ENCODE assay signal across 8 cellular contexts in the genomic region with DNA sequence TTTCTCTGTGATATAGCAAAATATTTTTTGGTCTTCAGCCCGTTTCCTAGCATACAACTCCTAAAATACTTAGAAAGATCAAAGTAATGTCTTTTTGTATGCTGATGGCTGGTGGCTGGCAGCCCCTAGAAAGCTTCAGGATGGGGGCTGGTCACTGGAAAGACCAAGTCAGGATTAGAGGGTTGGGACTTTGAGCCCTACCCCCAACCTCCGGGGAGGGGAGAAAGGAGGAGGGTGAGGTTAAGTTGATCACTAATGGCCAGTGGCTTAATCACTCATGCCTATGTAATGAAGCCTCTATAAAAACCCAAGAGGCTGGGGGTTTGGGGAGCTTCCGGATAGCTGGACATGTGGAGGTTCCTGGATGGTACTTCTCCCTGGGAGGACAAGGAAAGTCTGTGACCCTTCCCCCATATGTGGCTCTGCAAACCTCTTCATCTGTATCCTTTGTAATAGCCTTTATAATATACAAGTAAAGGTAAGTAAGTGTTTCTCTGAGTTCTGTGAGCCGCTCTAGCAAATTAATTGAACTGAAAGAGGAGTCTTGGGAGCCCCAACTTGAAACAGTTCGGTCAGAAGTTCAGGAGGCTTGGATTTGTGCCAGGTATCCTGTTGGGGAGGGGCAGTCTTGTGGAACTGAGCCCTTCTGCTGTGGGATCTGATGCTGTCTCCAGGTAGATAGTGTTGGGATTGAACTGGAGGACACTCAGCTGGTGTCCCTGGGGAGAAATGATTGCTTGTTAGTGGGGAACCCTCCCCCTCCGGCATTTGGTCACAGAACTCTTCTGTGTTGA. TPM values are rescaled to one million over a fixed set of nuclear protein-coding genes. Genes with fewer than 3 reads are reported as not detected.
A peak's percentile ranks its signal among the peaks of the same experiment; 100 is the strongest.
DNase-seq lines count a peak whose midpoint lies in the region; ATAC-seq, FAIRE-seq and TF ChIP-seq lines count a peak whose summit lies in the region.
"Had no signal": no experiment of that assay in that cellular context is flagged by ENCODE, and none has a peak within 500 bp of the region (broad histone marks: within the 10 kb centered on the region; RNA-seq: fewer than 3 reads in every experiment).

No MANE protein-coding gene starts in this region.

- CTCF ChIA-PET in CD4-positive, alpha-beta memory T cell (lab: Charles Lee; ENCODE audit: partially characterized antibody), result interaction anchor here (3.8 to 25.3 kb wide), 2 partner anchors 24 to 61 kb away, joined by 15 to 680 read pairs; no protein-coding TSS in a partner anchor
- CTCF ChIA-PET in H1 (lab: Charles Lee; ENCODE audit: partially characterized antibody), result interaction anchor here (0.6 to 2.0 kb wide), 7 partner anchors 18 to 125 kb away, joined by 3 to 10 read pairs (median 3); no protein-coding TSS in a partner anchor

- peaks cover 87% of the 10 kb centered on the region for H3K79me2 ChIP-seq in Karpas-422 (ENCODE audit: low read length)
- H3K79me2 ChIP-seq in H1 (ENCODE audit: control insufficient read depth in 1 of 2, insufficient read depth in 2 of 2, low read length in 2 of 2), result peaks cover 0 to 30% of the 10 kb centered on the region in 2 experiments; a peak in 3 of 4 replicates
- H3K79me2 ChIP-seq: parathyroid adenoma had no signal

- H3K9me3 ChIP-seq in CD4-positive, alpha-beta memory T cell (ENCODE audit: control insufficient read depth in 1 of 2, low read length in 2 of 2), result no peaks in the 10 kb centered on the region
- H3K9me3 ChIP-seq in Karpas-422 (ENCODE audit: low read length) (no peaks in the 10 kb centered on the region), H1 (ENCODE audit: insufficient read depth in 2 of 2, low read depth in 1 of 2, low read length in 1 of 2) (no peaks in the 10 kb centered on the region)

- peaks cover 46 to 91% (median 66%) of the 10 kb centered on the region in 4 donors for H3K4me1 Mint-ChIP-seq in CD4-positive, alpha-beta memory T cell

- no peak overlapping the region for H4K91ac ChIP-seq in H1 (replicated peaks; ENCODE audit: insufficient read length, low read length)

- peaks cover 26 to 49% of the 10 kb centered on the region in 2 donors for H3K36me3 Mint-ChIP-seq in CD4-positive, alpha-beta memory T cell

- H3K4me3 Mint-ChIP-seq in CD4-positive, alpha-beta memory T cell, result peak overlapping the region; percentile 39 to 69 (median 53)

- H3K4me1 ChIP-seq in CD4-positive, alpha-beta memory T cell (ENCODE audit: insufficient read depth, low read length), result peaks cover 84% of the 10 kb centered on the region
- H3K4me1 ChIP-seq in Karpas-422 (ENCODE audit: low read length), result peaks cover 66% of the 10 kb centered on the region
- H3K4me1 ChIP-seq in H1 (replicated peaks in 1 of 4; ENCODE audit: control insufficient read depth in 3 of 4, insufficient read depth in 4 of 4, low read length in 3 of 4), result peaks cover 0 to 3% (median 2%) of the 10 kb centered on the region in 4 experiments; a peak in 5 of 7 replicates

- H3K18ac ChIP-seq in H1 (ENCODE audit: extremely low read depth, low read length), result no peak overlapping the region

- no peak overlapping the region for H4K8ac ChIP-seq in H1 (ENCODE audit: extremely low read depth, insufficient read depth, low read length)

- no peak for TF ChIP-seq RAD21 in H1 (IDR thresholded peaks at IDR 0.05 in 1 of 2, conservative IDR thresholded peaks at IDR 0.05 in 1 of 2; ENCODE audit: low read depth in 2 of 2, low read length in 2 of 2)

- H3K36me3 ChIP-seq in CD4-positive, alpha-beta memory T cell (ENCODE audit: insufficient read depth, low read length), result no peaks in the 10 kb centered on the region
- H3K36me3 ChIP-seq in Karpas-422 (ENCODE audit: insufficient read depth, low read length) (peaks cover 15% of the 10 kb centered on the region; the same call in 1 of the 2 replicates), H1 (ENCODE audit: control insufficient read depth in 2 of 4, insufficient read depth in 4 of 4, low read length in 3 of 4) (no peaks in the 10 kb centered on the region; a peak in 1 of 8 replicates)

- no peak for TF ChIP-seq POLR2A in H1 (IDR thresholded peaks at IDR 0.05; ENCODE audit: control extremely low read depth in 1 of 2, low read depth in 2 of 2, low read length in 2 of 2)

- peaks cover 10% of the 10 kb centered on the region; the same call in 1 of the 2 replicates for H3K23me2 ChIP-seq in H1 (ENCODE audit: low read depth, low read length)

- no peak overlapping the region for H2BK12ac ChIP-seq in H1 (ENCODE audit: low read depth, low read length)

- H3K27ac Mint-ChIP-seq in CD4-positive, alpha-beta memory T cell, result peak overlapping the region; percentile 84 to 98 (median 94)

- no peak overlapping the region for H3K23ac ChIP-seq in H1 (ENCODE audit: insufficient read length)

- H3K4me3 ChIP-seq in CD4-positive, alpha-beta memory T cell (ENCODE audit: low read length in 2 of 2), result no peak overlapping the region
- H3K4me3 ChIP-seq in Karpas-422 (ENCODE audit: low read length) (no peak overlapping the region), H1 (ENCODE audit: extremely low read depth in 1 of 4, insufficient read depth in 2 of 4, low read depth in 3 of 4, low read length in 4 of 4) (peak overlapping the region in 1 of 4 experiments; percentile 29; a peak in 1 of 8 replicates)

- peaks cover 0 to 9% (median 0%) of the 10 kb centered on the region in 8 donors for H3K9me3 Mint-ChIP-seq in CD4-positive, alpha-beta memory T cell

- peak overlapping the region; percentile 82; the same call in 1 of the 2 replicates for H2AK5ac ChIP-seq in H1 (ENCODE audit: low read depth, low read length)

- no peak overlapping the region for H4K5ac ChIP-seq in H1 (ENCODE audit: insufficient read length, low read depth, low read length)

- H3K9ac ChIP-seq in Karpas-422 (ENCODE audit: low read length), result no peak overlapping the region
- no peak overlapping the region for H3K9ac ChIP-seq in H1 (replicated peaks in 1 of 4; ENCODE audit: extremely low read depth in 1 of 4, low read depth in 3 of 4, low read length in 3 of 4)
- H3K9ac ChIP-seq: parathyroid adenoma had no signal

- DNase-seq in CD4-positive, alpha-beta memory T cell, result no peak
- DNase-seq in Karpas-422, result no peak
- DNase-seq in H1 (ENCODE audit: low read depth in 1 of 2, low spot score in 2 of 2), result no peak
- no peak for DNase-seq in omental fat pad (ENCODE audit: low spot score)
- DNase-seq: activated gamma-delta T cell treated with Interleukin-2 at 50 U/mL for 16 hours had no signal

- TF ChIP-seq EP300 in H1 (IDR thresholded peaks at IDR 0.05; ENCODE audit: borderline replicate concordance in 1 of 2, low read depth in 2 of 2, low read length in 2 of 2), result no peak

- H3K27ac ChIP-seq in CD4-positive, alpha-beta memory T cell (ENCODE audit: low read depth, low read length), result peak overlapping the region; percentile 55
- peak overlapping the region; percentile 55 for H3K27ac ChIP-seq in Karpas-422 (ENCODE audit: low read length)
- no peak overlapping the region for H3K27ac ChIP-seq in H1 (ENCODE audit: low read depth, low read length)
- H3K27ac ChIP-seq: parathyroid adenoma had no signal

- H2BK20ac ChIP-seq in H1 (ENCODE audit: low read length), result no peak overlapping the region

- no peaks in the 10 kb centered on the region for H3K9me2 ChIP-seq in Karpas-422 (replicated peaks; ENCODE audit: insufficient read depth, low read length)

- H2BK5ac ChIP-seq in H1 (ENCODE audit: low read depth, low read length), result no peak overlapping the region

- no peak overlapping the region for H2AFZ ChIP-seq in Karpas-422 (ENCODE audit: low read length)
- no peak overlapping the region for H2AFZ ChIP-seq in H1 (ENCODE audit: low read length)
- H2AFZ ChIP-seq: parathyroid adenoma had no signal

- TF ChIP-seq CTCF in H1 (IDR thresholded peaks at IDR 0.05; ENCODE audit: control extremely low read depth in 1 of 3, insufficient read depth in 1 of 3, low read depth in 1 of 3, low read length in 3 of 3) (no peak), omental fat pad (IDR thresholded peaks at IDR 0.05) (no peak)

- H3K56ac ChIP-seq in H1 (replicated peaks; ENCODE audit: insufficient read length, low read depth, low read length), result no peak overlapping the region

- H3K4ac ChIP-seq in H1 (replicated peaks; ENCODE audit: insufficient read length, low read depth, low read length), result no peak overlapping the region

- H3K4me2 ChIP-seq in Karpas-422 (ENCODE audit: low read depth, low read length, poor library complexity, severe bottlenecking) (peak overlapping the region; percentile 20), H1 (ENCODE audit: insufficient read depth in 1 of 2, low read depth in 2 of 2, low read length in 2 of 2) (peak overlapping the region; percentile 19 to 33; a peak in 1 of 4 replicates)

- POLR2A ChIA-PET in CD4-positive, alpha-beta memory T cell (lab: Charles Lee; ENCODE audit: partially characterized antibody), result interaction anchor here (7.8 to 44.5 kb wide), 2 partner anchors 6 to 28 kb away, joined by 141 to 1508 read pairs; a partner anchor contains a TSS
- POLR2A ChIA-PET in H1 (lab: Charles Lee; ENCODE audit: partially characterized antibody), result interaction anchor here (1.2 to 2.6 kb wide), 4 partner anchors 16 to 44 kb away, joined by 4 to 9 read pairs (median 7); a partner anchor contains a TSS

- H3K14ac ChIP-seq in H1 (ENCODE audit: insufficient read length), result no peak overlapping the region

- 72% methylated on average over 6 of the region's 6 CpGs; no CpG with 5 or more reads in 1 of the 2 experiments for WGBS in H1 (ENCODE audit: extremely low coverage in 1 of 2, insufficient coverage in 1 of 2, insufficient read length in 1 of 2, insufficient replicate concordance in 2 of 2, low coverage in 1 of 2, low lambda C conversion rate in 2 of 2, missing lambda C conversion rate in 1 of 2), 2 experiments

- H3K27me3 ChIP-seq in CD4-positive, alpha-beta memory T cell (ENCODE audit: insufficient read depth, low read length), result no peaks in the 10 kb centered on the region
- H3K27me3 ChIP-seq in Karpas-422 (ENCODE audit: low read length), result no peaks in the 10 kb centered on the region
- peaks cover 0 to 11% (median 1%) of the 10 kb centered on the region in 4 experiments; a peak in 3 of 7 replicates for H3K27me3 ChIP-seq in H1 (replicated peaks in 1 of 4; ENCODE audit: control insufficient read depth in 3 of 4, extremely low read depth in 1 of 4, insufficient read depth in 3 of 4, low read length in 3 of 4)

- intact Hi-C loops in CD4-positive, alpha-beta memory T cell (cut with micrococcal nuclease), result no loop called here

- peaks cover 15% of the 10 kb centered on the region; the same call in 1 of the 2 replicates for H4K20me1 ChIP-seq in Karpas-422 (ENCODE audit: insufficient read depth, low read depth, low read length)
- H4K20me1 ChIP-seq in H1 (replicated peaks in 1 of 2; ENCODE audit: control insufficient read depth in 1 of 2, insufficient read depth in 2 of 2, low read length in 2 of 2), result no peaks in the 10 kb centered on the region

- peaks cover 9% of the 10 kb centered on the region for H3K79me1 ChIP-seq in H1 (ENCODE audit: low read depth, low read length)

- no peak overlapping the region for H2BK120ac ChIP-seq in H1 (replicated peaks; ENCODE audit: low read depth, low read length)

- H3K27me3 Mint-ChIP-seq in CD4-positive, alpha-beta memory T cell, result no peaks in the 10 kb centered on the region

- ATAC-seq in HG02759 (IDR thresholded peaks at IDR 0.05; ENCODE audit: unreplicated experiment) (no peak), omental fat pad (ENCODE audit: low FRiP score) (no peak), GM19467 (IDR thresholded peaks at IDR 0.05; ENCODE audit: unreplicated experiment) (no peak)

- no peak for FAIRE-seq in H1 (lab: Jason Lieb, UNC)

- H2BK15ac ChIP-seq in H1 (ENCODE audit: low read length), result no peak overlapping the region

RNA-seq across cellular contexts. Expression of a gene that starts 3.5 kb away (rescaled TPM):
- 100 to 1,000 TPM; 190 to 194 TPM for total RNA-seq in CD4-positive, alpha-beta memory T cell
- 10 to 100 TPM; 14.4 to 21.1 TPM for polyA plus RNA-seq in CD4-positive, alpha-beta memory T cell
- 44.2 and 83.2 TPM in 2 replicates for total RNA-seq in Karpas-422 (2014; rRNA removed; shearing (Covaris generic); ENCODE audit: low replicate concordance)
- 29.2 and 37.8 TPM in 2 replicates for total RNA-seq in H1 (2021; fragmentation: NEBNext Ultra II Directional; extraction: Animal tissue kit (Norgen Biotek cat#: 25700))
- polyA plus RNA-seq in H1 (2011; rRNA removed), result 28.0 and 34.7 TPM in 2 replicates
- polyA plus RNA-seq in H1 (2011; cell fraction: cytosol; rRNA removed), result 17.7 TPM
- polyA plus RNA-seq in H1 (2011; cell fraction: nucleus; rRNA removed), result 73.9 TPM
- 11.9 to 18.2 TPM (median 14.7 TPM) in 4 replicates for polyA plus RNA-seq in H1 (2012, experiment 1 of 2)
- polyA plus RNA-seq in H1 (2012, experiment 2 of 2), result 6.2 TPM
- 26.6 TPM for polyA plus RNA-seq in H1 (2013, experiment 1 of 2)
- polyA plus RNA-seq in H1 (2013, experiment 2 of 2), result 28.4 TPM
- 49.7 and 81.3 TPM in 2 replicates for polyA minus RNA-seq in H1 (2011; rRNA and poly(A)+ RNA removed)
- polyA minus RNA-seq in H1 (2011; cell fraction: cytosol; rRNA and poly(A)+ RNA removed), result 12.5 TPM
- polyA minus RNA-seq in H1 (2011; cell fraction: nucleus; rRNA and poly(A)+ RNA removed), result 25.6 TPM
- 100 to 1,000 TPM; 129 to 181 (median 147) TPM for total RNA-seq in omental fat pad

RNA-seq across cellular contexts. Expression of a gene that starts 22.6 kb away (rescaled TPM):
- total RNA-seq in CD4-positive, alpha-beta memory T cell, result 10 to 100 TPM; 12.0 to 13.3 TPM
- 10 to 100 TPM in 1 of 2 donors, 1 to 10 TPM in 1; 6.6 to 10.8 TPM for polyA plus RNA-seq in CD4-positive, alpha-beta memory T cell
- 8.7 and 14.3 TPM in 2 replicates for total RNA-seq in Karpas-422 (2014; rRNA removed; shearing (Covaris generic); ENCODE audit: low replicate concordance)
- total RNA-seq in H1 (2021; fragmentation: NEBNext Ultra II Directional; extraction: Animal tissue kit (Norgen Biotek cat#: 25700)), result 10.0 and 11.2 TPM in 2 replicates
- polyA plus RNA-seq in H1 (2011; rRNA removed), result 12.0 and 13.6 TPM in 2 replicates
- polyA plus RNA-seq in H1 (2011; cell fraction: cytosol; rRNA removed), result 7.9 TPM
- 13.4 TPM for polyA plus RNA-seq in H1 (2011; cell fraction: nucleus; rRNA removed)
- 4.9 to 9.3 TPM (median 7.3 TPM) in 4 replicates for polyA plus RNA-seq in H1 (2012, experiment 1 of 2)
- polyA plus RNA-seq in H1 (2012, experiment 2 of 2), result 11.3 TPM
- 7.8 TPM for polyA plus RNA-seq in H1 (2013, experiment 1 of 2)
- 8.7 TPM for polyA plus RNA-seq in H1 (2013, experiment 2 of 2)
- polyA minus RNA-seq in H1 (2011; rRNA and poly(A)+ RNA removed), result 9.2 and 9.6 TPM in 2 replicates
- 5.4 TPM for polyA minus RNA-seq in H1 (2011; cell fraction: cytosol; rRNA and poly(A)+ RNA removed)
- 6.3 TPM for polyA minus RNA-seq in H1 (2011; cell fraction: nucleus; rRNA and poly(A)+ RNA removed)
- total RNA-seq in omental fat pad, result 10 to 100 TPM; 24.0 to 42.9 (median 31.1) TPM

RNA-seq across cellular contexts. Expression of a gene that starts 31.9 kb away (rescaled TPM):
- under 1 TPM; 0.14 to 0.26 TPM for total RNA-seq in CD4-positive, alpha-beta memory T cell
- polyA plus RNA-seq in CD4-positive, alpha-beta memory T cell, result under 1 TPM in 1 of 2 donors, not detected in 1; 0.64 TPM
- total RNA-seq in Karpas-422 (2014; rRNA removed; shearing (Covaris generic); ENCODE audit: low replicate concordance), result not detected in 2 replicates
- 45.8 and 50.3 TPM in 2 replicates for total RNA-seq in H1 (2021; fragmentation: NEBNext Ultra II Directional; extraction: Animal tissue kit (Norgen Biotek cat#: 25700))
- polyA plus RNA-seq in H1 (2011; rRNA removed), result 35.1 and 52.8 TPM in 2 replicates
- 35.5 TPM for polyA plus RNA-seq in H1 (2011; cell fraction: cytosol; rRNA removed)
- 118 TPM for polyA plus RNA-seq in H1 (2011; cell fraction: nucleus; rRNA removed)
- 31.5 to 37.1 TPM (median 35.1 TPM) in 4 replicates for polyA plus RNA-seq in H1 (2012, experiment 1 of 2)
- 24.8 TPM for polyA plus RNA-seq in H1 (2012, experiment 2 of 2)
- 27.5 TPM for polyA plus RNA-seq in H1 (2013, experiment 1 of 2)
- 25.4 TPM for polyA plus RNA-seq in H1 (2013, experiment 2 of 2)
- 47.5 and 54.4 TPM in 2 replicates for polyA minus RNA-seq in H1 (2011; rRNA and poly(A)+ RNA removed)
- 41.2 TPM for polyA minus RNA-seq in H1 (2011; cell fraction: cytosol; rRNA and poly(A)+ RNA removed)
- polyA minus RNA-seq in H1 (2011; cell fraction: nucleus; rRNA and poly(A)+ RNA removed), result 62.7 TPM
- 1 to 10 TPM in 3 of 4 donors, not detected in 1; 1.9 to 6.5 (median 4.2) TPM for total RNA-seq in omental fat pad

RNA-seq across cellular contexts. Expression of a gene that starts 42.9 kb away (rescaled TPM):
- 10 to 100 TPM; 51.9 to 55.8 TPM for total RNA-seq in CD4-positive, alpha-beta memory T cell
- polyA plus RNA-seq in CD4-positive, alpha-beta memory T cell, result 10 to 100 TPM; 22.4 to 25.2 TPM
- total RNA-seq in Karpas-422 (2014; rRNA removed; shearing (Covaris generic); ENCODE audit: low replicate concordance), result 13.3 and 28.0 TPM in 2 replicates
- total RNA-seq in H1 (2021; fragmentation: NEBNext Ultra II Directional; extraction: Animal tissue kit (Norgen Biotek cat#: 25700)), result 16.4 and 21.3 TPM in 2 replicates
- polyA plus RNA-seq in H1 (2011; rRNA removed), result 7.3 and 7.6 TPM in 2 replicates
- polyA plus RNA-seq in H1 (2011; cell fraction: cytosol; rRNA removed), result 12.4 TPM
- 15.3 TPM for polyA plus RNA-seq in H1 (2011; cell fraction: nucleus; rRNA removed)
- 9.3 to 16.0 TPM (median 12.7 TPM) in 4 replicates for polyA plus RNA-seq in H1 (2012, experiment 1 of 2)
- polyA plus RNA-seq in H1 (2012, experiment 2 of 2), result 3.8 TPM
- polyA plus RNA-seq in H1 (2013, experiment 1 of 2), result 10.4 TPM
- 9.0 TPM for polyA plus RNA-seq in H1 (2013, experiment 2 of 2)
- polyA minus RNA-seq in H1 (2011; rRNA and poly(A)+ RNA removed), result 10.2 and 11.4 TPM in 2 replicates
- 6.2 TPM for polyA minus RNA-seq in H1 (2011; cell fraction: cytosol; rRNA and poly(A)+ RNA removed)
- polyA minus RNA-seq in H1 (2011; cell fraction: nucleus; rRNA and poly(A)+ RNA removed), result 18.8 TPM
- 10 to 100 TPM in 3 of 4 donors, 1 to 10 TPM in 1; 7.2 to 19.7 (median 14.7) TPM for total RNA-seq in omental fat pad

RNA-seq across cellular contexts. Expression of a gene that starts 43.0 kb away (rescaled TPM):
- 100 to 1,000 TPM in 1 of 2 experiments, 10 to 100 TPM in 1; 98.4 to 104 TPM for total RNA-seq in CD4-positive, alpha-beta memory T cell
- polyA plus RNA-seq in CD4-positive, alpha-beta memory T cell, result 10 to 100 TPM; 28.3 to 30.6 TPM
- total RNA-seq in Karpas-422 (2014; rRNA removed; shearing (Covaris generic); ENCODE audit: low replicate concordance), result 43.9 and 44.6 TPM in 2 replicates
- 48.2 and 48.7 TPM in 2 replicates for total RNA-seq in H1 (2021; fragmentation: NEBNext Ultra II Directional; extraction: Animal tissue kit (Norgen Biotek cat#: 25700))
- 49.3 and 67.4 TPM in 2 replicates for polyA plus RNA-seq in H1 (2011; rRNA removed)
- 70.2 TPM for polyA plus RNA-seq in H1 (2011; cell fraction: cytosol; rRNA removed)
- polyA plus RNA-seq in H1 (2011; cell fraction: nucleus; rRNA removed), result 200 TPM
- polyA plus RNA-seq in H1 (2012, experiment 1 of 2), result 48.4 to 57.0 TPM (median 53.5 TPM) in 4 replicates
- polyA plus RNA-seq in H1 (2012, experiment 2 of 2), result 53.6 TPM
- 37.0 TPM for polyA plus RNA-seq in H1 (2013, experiment 1 of 2)
- 33.0 TPM for polyA plus RNA-seq in H1 (2013, experiment 2 of 2)
- 65.7 and 68.2 TPM in 2 replicates for polyA minus RNA-seq in H1 (2011; rRNA and poly(A)+ RNA removed)
- 44.0 TPM for polyA minus RNA-seq in H1 (2011; cell fraction: cytosol; rRNA and poly(A)+ RNA removed)
- 57.0 TPM for polyA minus RNA-seq in H1 (2011; cell fraction: nucleus; rRNA and poly(A)+ RNA removed)
- total RNA-seq in omental fat pad, result 10 to 100 TPM; 22.3 to 56.7 (median 35.8) TPM
